ENCODE assay signal across 23 cellular contexts in the genomic region with DNA sequence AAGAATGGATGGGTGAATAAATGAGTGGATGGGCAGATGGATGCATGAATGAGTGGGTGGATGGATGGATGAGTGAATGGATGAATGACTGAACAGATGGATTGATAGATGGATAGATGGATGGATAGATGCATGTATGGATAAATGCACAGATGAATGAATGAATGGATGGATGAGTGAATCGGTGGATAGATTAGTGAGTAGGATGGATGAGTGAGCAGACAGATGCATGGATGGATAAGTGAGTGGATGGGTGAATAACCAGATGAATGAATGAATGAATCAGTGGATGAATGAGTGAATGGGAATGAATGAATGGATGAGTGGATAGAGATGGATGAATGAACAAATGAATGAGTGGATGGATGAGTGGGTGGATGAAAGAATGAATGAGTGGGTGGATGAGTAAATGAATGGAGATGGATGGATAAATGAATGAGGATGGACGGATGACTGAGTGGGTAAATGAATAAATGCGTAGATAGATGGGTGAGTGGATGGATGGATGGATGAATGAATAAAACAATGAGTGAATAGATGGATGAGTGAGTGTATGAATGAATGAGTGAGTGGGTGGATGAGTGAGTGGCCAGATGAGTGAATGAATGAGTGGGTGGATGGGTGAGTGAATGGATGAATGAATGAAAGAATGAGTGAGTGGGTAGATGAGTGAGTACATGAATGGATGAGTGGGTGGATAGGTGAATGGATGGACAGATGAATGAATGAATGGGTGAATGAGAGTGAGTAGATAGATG. TPM values are rescaled to one million over a fixed set of nuclear protein-coding genes. Genes with fewer than 3 reads are reported as not detected.
DNase-seq lines count a peak whose midpoint lies in the region; ATAC-seq, FAIRE-seq and TF ChIP-seq lines count a peak whose summit lies in the region.
"Had no signal": no experiment of that assay in that cellular context is flagged by ENCODE, and none has a peak within 500 bp of the region (broad histone marks: within the 10 kb centered on the region; RNA-seq: fewer than 3 reads in every experiment).

No MANE protein-coding gene starts in this region.

- H3K4me1 Mint-ChIP-seq in GM23338: peaks cover 35% of the 10 kb centered on the region

- TF ChIP-seq CTCF in HEK293 (tag by site-specific recombination; IDR thresholded peaks at IDR 0.05) (no peak), RWPE1 (conservative IDR thresholded peaks at IDR 0.05; ENCODE audit: low read depth) (no peak), bronchial epithelial cell (IDR thresholded peaks at IDR 0.05; ENCODE audit: insufficient read depth, low read length, severe bottlenecking) (no peak), smooth muscle cell (IDR thresholded peaks at IDR 0.05; ENCODE audit: borderline replicate concordance, insufficient read depth, poor library complexity, severe bottlenecking) (no peak), GM23338 (conservative IDR thresholded peaks at IDR 0.05; ENCODE audit: low read depth in 2 of 2) (no peak)

- H3K9me3 ChIP-seq in HEK293 (ENCODE audit: control insufficient read depth, insufficient read depth, low read depth, low read length) (no peaks in the 10 kb centered on the region), smooth muscle cell (replicated peaks; ENCODE audit: low read depth) (no peaks in the 10 kb centered on the region)

- peaks cover 29% of the 10 kb centered on the region for H4K20me1 ChIP-seq in smooth muscle cell (ENCODE audit: low read depth)
- H4K20me1 ChIP-seq in GM23338 (replicated peaks; ENCODE audit: insufficient read depth): no peaks in the 10 kb centered on the region

- H3K9me3 Mint-ChIP-seq in GM23338: no peaks in the 10 kb centered on the region
- H3K9me3 Mint-ChIP-seq: CD8-positive, alpha-beta memory T cell; HFFc6 had no signal

- peaks cover 0 to 2% of the 10 kb centered on the region in 2 experiments; a peak in 1 of 3 replicates for H3K36me3 ChIP-seq in HEK293 (ENCODE audit: control insufficient read depth in 2 of 2, insufficient read depth in 1 of 2, low read length in 2 of 2)
- H3K36me3 ChIP-seq in bronchial epithelial cell (ENCODE audit: control insufficient read depth, insufficient read depth, low read length): peaks cover 10% of the 10 kb centered on the region
- no peaks in the 10 kb centered on the region for H3K36me3 ChIP-seq in smooth muscle cell (ENCODE audit: low read depth)
- no peaks in the 10 kb centered on the region for H3K36me3 ChIP-seq in GM23338 (ENCODE audit: insufficient read depth)

- no peaks in the 10 kb centered on the region for H3F3A ChIP-seq in smooth muscle cell (ENCODE audit: low read depth)
- H3F3A ChIP-seq in GM23338 (replicated peaks; ENCODE audit: low read depth): no peaks in the 10 kb centered on the region

- no peaks in the 10 kb centered on the region; the same call in 1 of the 2 replicates for H3K9me2 ChIP-seq in GM23338 (ENCODE audit: insufficient read depth)

- H3K27ac ChIP-seq in HEK293 (ENCODE audit: extremely low read depth, low read depth, low read length): no peak overlapping the region
- peak overlapping the region; percentile 77 for H3K27ac ChIP-seq in RWPE1
- no peak overlapping the region for H3K27ac ChIP-seq in smooth muscle cell (ENCODE audit: low read depth)
- H3K27ac ChIP-seq in GM23338 (ENCODE audit: low read depth): no peak overlapping the region
- H3K27ac ChIP-seq: A549, KMS-11, SK-N-MC had no signal

- H3K36me3 Mint-ChIP-seq in GM23338 (ENCODE audit: low read depth): no peaks in the 10 kb centered on the region
- H3K36me3 Mint-ChIP-seq: CD8-positive, alpha-beta memory T cell had no signal

- no peak overlapping the region for H3K27ac Mint-ChIP-seq in GM23338
- H3K27ac Mint-ChIP-seq: CD8-positive, alpha-beta memory T cell; HFFc6 had no signal

- DNase-seq in RWPE1 (ENCODE audit: low spot score): no peak
- DNase-seq in bronchial epithelial cell (ENCODE audit: low read depth): no peak
- DNase-seq in ureter (ENCODE audit: low spot score): peak; percentile 13
- no peak for DNase-seq in smooth muscle cell (lab: John Stamatoyannopoulos, UW; ENCODE audit: unreplicated experiment)
- no peak for DNase-seq in GM23338 (ENCODE audit: low spot score)
- no peak for DNase-seq in GDM1 (lab: John Stamatoyannopoulos, UW)
- DNase-seq: C1 segment of cervical spinal cord; CD8-positive, alpha-beta memory T cell; DMS 273 treated with DMSO at 0.1 percent for 48 hours; DMS79; EL; HFFc6; NCI-H1048; NCI-H1417; NCI-H1694; NCI-H2029 treated with DMSO at 0.1 percent for 48 hours; NCI-H2227 treated with DMSO at 0.1 percent for 48 hours; NCI-H526 treated with DMSO at 0.1 percent for 48 hours; SIG-M5 had no signal

- no peak for ATAC-seq in GM23338
- ATAC-seq: A549 had no signal

- H3K4me2 ChIP-seq in smooth muscle cell (no peak overlapping the region), GM23338 (no peak overlapping the region)
- H3K4me2 ChIP-seq: A549, KMS-11 had no signal

- POLR2A ChIA-PET in HEK293 (lab: Yijun Ruan, JAX) (no interaction called here), RWPE1 (lab: Yijun Ruan, JAX; ENCODE audit: low non-redundant PET) (no interaction called here)

- no peak overlapping the region for H3K9ac ChIP-seq in smooth muscle cell (ENCODE audit: low read depth)
- H3K9ac ChIP-seq: KMS-11 had no signal

- no peaks in the 10 kb centered on the region for H3K27me3 ChIP-seq in bronchial epithelial cell (ENCODE audit: control insufficient read depth, insufficient read depth, low read length)
- H3K27me3 ChIP-seq in smooth muscle cell (ENCODE audit: low read depth): no peaks in the 10 kb centered on the region
- H3K27me3 ChIP-seq in GM23338 (ENCODE audit: insufficient read depth): no peaks in the 10 kb centered on the region

- H3K4me3 ChIP-seq in HEK293 (ENCODE audit: low read depth, low read length) (no peak overlapping the region), bronchial epithelial cell (ENCODE audit: low read depth, low read length) (no peak overlapping the region), smooth muscle cell (no peak overlapping the region), GM23338 (no peak overlapping the region)
- H3K4me3 ChIP-seq: A549, SK-N-MC had no signal

- H3K27me3 Mint-ChIP-seq in GM23338 (ENCODE audit: insufficient read depth, low read depth, poor library complexity): peaks cover 7% of the 10 kb centered on the region
- H3K27me3 Mint-ChIP-seq: CD8-positive, alpha-beta memory T cell had no signal

- H2AFZ ChIP-seq in smooth muscle cell (ENCODE audit: low read depth): no peak overlapping the region
- H2AFZ ChIP-seq in GM23338: no peak overlapping the region

- CTCF ChIA-PET in HEK293 (lab: Yijun Ruan, JAX) (no interaction called here), RWPE1 (lab: Yijun Ruan, JAX) (no interaction called here)

- no peak overlapping the region for H3K4me3 Mint-ChIP-seq in GM23338
- H3K4me3 Mint-ChIP-seq: CD8-positive, alpha-beta memory T cell; HFFc6 had no signal

- 100% methylated on average over 3 of the region's 3 CpGs for WGBS in smooth muscle cell (ENCODE audit: low lambda C conversion rate)

- H3K4me1 ChIP-seq in HEK293 (ENCODE audit: control insufficient read depth, insufficient read depth, low read length) (no peaks in the 10 kb centered on the region), smooth muscle cell (ENCODE audit: low read depth) (no peaks in the 10 kb centered on the region), GM23338 (ENCODE audit: insufficient read depth) (peaks cover 3% of the 10 kb centered on the region)

- peak; percentile 70 for FAIRE-seq in bronchial epithelial cell (lab: Jason Lieb, UNC)
- FAIRE-seq: A549 had no signal

- peaks cover 3% of the 10 kb centered on the region for H3K79me2 ChIP-seq in smooth muscle cell (ENCODE audit: low read depth)
- H3K79me2 ChIP-seq in GM23338 (replicated peaks; ENCODE audit: insufficient read depth): peaks cover 4% of the 10 kb centered on the region

TF ChIP-seq in HEK293, 187 proteins besides CTCF, POLR2A, EP300 and RAD21:
- peak; percentile 85 for TF ChIP-seq ZNF24 (tag by site-specific recombination; IDR thresholded peaks at IDR 0.05)
- no peak for TF ChIP-seq ZNF548 (tag by site-specific recombination; IDR thresholded peaks at IDR 0.05)
- 0 out of 2 replicates have a peak, but pooled peaks have one; percentile 37 for TF ChIP-seq ZNF571 (tag by site-specific recombination; IDR thresholded peaks at IDR 0.05)
- no peak for TF ChIP-seq ZNF248 (tag by site-specific recombination; IDR thresholded peaks at IDR 0.05)
- peak; percentile 97 for TF ChIP-seq ZNF366 (tag by site-specific recombination; conservative IDR thresholded peaks at IDR 0.05)
- TF ChIP-seq ZFHX2 (tag by site-specific recombination; conservative IDR thresholded peaks at IDR 0.05): peak; percentile 98
- peak; percentile 98 for TF ChIP-seq EGR2 (tag by site-specific recombination; IDR thresholded peaks at IDR 0.05; ENCODE audit: low read depth)
- TF ChIP-seq ZBTB17 (tag by site-specific recombination; IDR thresholded peaks at IDR 0.05): peak; percentile 90
- no peak for TF ChIP-seq MYNN (tag by site-specific recombination; IDR thresholded peaks at IDR 0.05; ENCODE audit: borderline replicate concordance)

TF ChIP-seq in GM23338, 12 proteins besides CTCF, POLR2A, EP300 and RAD21:
- TF ChIP-seq EZH2 (IDR thresholded peaks at IDR 0.05; ENCODE audit: low read depth, unreplicated experiment) (no peak), EZH2phosphoT487 (IDR thresholded peaks at IDR 0.05; ENCODE audit: unreplicated experiment) (no peak), POLR2AphosphoS5 (IDR thresholded peaks at IDR 0.05; ENCODE audit: low read depth) (no peak)

RNA-seq across cellular contexts. Expression of a gene that starts 13.0 kb away (rescaled TPM):
- 41.3 and 70.0 TPM in 2 replicates for total RNA-seq in bronchial epithelial cell
- 68.1 TPM for total RNA-seq in ureter
- 21.7 and 25.6 TPM in 2 replicates for total RNA-seq in smooth muscle cell
- 45.2 and 58.5 TPM in 2 replicates for polyA plus RNA-seq in smooth muscle cell
- total RNA-seq in GM23338 (2014; rRNA removed; shearing (Covaris generic)): 18.0 and 21.2 TPM in 2 replicates
- polyA plus RNA-seq in GM23338 (2016; fragmentation: Nextera tagmentation; extraction: Ambion mirVana): 7.9 and 8.8 TPM in 2 replicates
